In the genomic region with DNA sequence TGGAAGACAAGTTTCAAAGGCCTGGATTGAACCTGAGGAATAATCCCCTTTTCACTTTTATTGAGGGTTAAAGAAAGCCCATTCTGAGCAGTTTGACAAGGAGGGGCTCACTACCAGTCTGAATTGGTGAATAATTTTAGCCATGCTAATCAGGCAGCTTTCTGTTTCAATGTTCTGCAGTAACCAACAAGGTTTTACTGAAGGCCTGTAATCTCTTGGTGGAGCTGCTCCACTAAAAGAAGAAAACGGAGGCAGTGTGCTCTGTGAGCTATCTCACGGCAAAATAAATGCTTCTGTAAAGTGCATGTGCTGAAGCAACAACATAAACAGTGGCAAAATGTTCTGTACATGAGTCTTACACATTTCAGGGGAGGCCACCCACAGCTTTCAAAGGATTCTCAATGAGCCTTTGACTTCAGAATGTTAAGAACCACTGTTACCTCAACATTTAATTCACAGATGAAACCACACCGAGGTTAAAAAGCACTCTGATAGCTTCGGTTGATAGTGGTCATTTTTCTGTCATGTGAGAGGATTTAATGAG, we compare ENCODE assay signal across 24 cellular contexts.
"Had no signal": no experiment of that assay in that cellular context is flagged by ENCODE, and none has a peak within 500 bp of the region (broad histone marks: within the 10 kb centered on the region; RNA-seq: fewer than 3 reads in every experiment).

No MANE protein-coding gene starts in this region.

- H3K27me3 ChIP-seq: adrenal gland, left lung, pancreas, right atrium auricular region, thyroid gland, upper lobe of right lung had no signal

- H3K27ac ChIP-seq: adrenal gland, left lung, pancreas, psoas muscle, right atrium auricular region, thyroid gland, upper lobe of right lung had no signal

- H3K9me3 ChIP-seq: adrenal gland, left lung, pancreas, psoas muscle, right atrium auricular region, thyroid gland, upper lobe of right lung had no signal

- H3K4me1 ChIP-seq: adrenal gland, left lung, pancreas, psoas muscle, thyroid gland, upper lobe of right lung had no signal

- H3K4me3 ChIP-seq: adrenal gland, left lung, lung, pancreas, psoas muscle, right atrium auricular region, thyroid gland, upper lobe of right lung had no signal

- H3K36me3 ChIP-seq: adrenal gland, left lung, pancreas, right atrium auricular region, thyroid gland, upper lobe of right lung had no signal

- DNase-seq: activated B cell treated with CpG ODN at 0.5 μM for 24 hours; activated CD4-positive, alpha-beta T cell treated with anti-CD3 and anti-CD28 coated beads for 36 hours; activated CD4-positive, alpha-beta T cell treated with anti-CD3 and anti-CD28 coated beads, Interleukin-2, amount 50 U/mL, for 4 hours; activated CD8-positive, alpha-beta memory T cell treated with anti-CD3 and anti-CD28 coated beads for 24 hours; activated CD8-positive, alpha-beta memory T cell treated with anti-CD3 and anti-CD28 coated beads, Interleukin-2, amount 50 U/mL, for 4 hours; activated naive CD4-positive, alpha-beta T cell; activated T-cell treated with anti-CD3 and anti-CD28 coated beads, Interleukin-2, amount 50 U/mL, for 24 hours; adrenal gland; cerebellar nuclear complex; cortex of kidney; foreskin melanocyte; hypothalamus; left lung; natural killer cell; pancreas; psoas muscle; stimulated activated CD4-positive, alpha-beta T cell treated with anti-CD3 and anti-CD28 coated beads, Interleukin-4, amount 100 ng/mL, for 24 hours; stimulated activated naive CD4-positive, alpha-beta T cell treated with Interleukin-2 at 50 U/mL for 16 hours; SW 1271; T-helper 17 cell; thyroid gland; upper lobe of right lung had no signal
